ENCODE assay signal across 25 cellular contexts in genomic region chr10:100401631-100402328, GRCh38. TPM values are rescaled to one million over a fixed set of nuclear protein-coding genes. Genes with fewer than 3 reads are reported as not detected.
A peak's percentile ranks its signal among the peaks of the same experiment; 100 is the strongest.
DNase-seq lines count a peak whose midpoint lies in the region; ATAC-seq, FAIRE-seq and TF ChIP-seq lines count a peak whose summit lies in the region.
"Had no signal": no experiment of that assay in that cellular context is flagged by ENCODE, and none has a peak within 500 bp of the region (broad histone marks: within the 10 kb centered on the region; RNA-seq: fewer than 3 reads in every experiment).

No MANE protein-coding gene starts in this region.

- H3K4me1 Mint-ChIP-seq in osteocyte (ENCODE audit: unreplicated experiment), result no peaks in the 10 kb centered on the region
- H3K4me1 Mint-ChIP-seq: CD14-positive monocyte; CD8-positive, alpha-beta memory T cell; H9 had no signal

- intact Hi-C loops in left lung (cut with DNase I), result no loop called here

- H3K27me3 ChIP-seq in left lung, result no peaks in the 10 kb centered on the region
- H3K27me3 ChIP-seq: BE2C; BLaER1 treated with 17β-estradiol and CSF1 and Interleukin-3, amounts not matched to agents 10 nM and 100 nM had no signal

- no peaks in the 10 kb centered on the region for H3K36me3 ChIP-seq in left lung
- H3K36me3 ChIP-seq: BE2C had no signal

- DNase-seq in DMS53 (lab: John Stamatoyannopoulos, UW) (peak; percentile 24), GM12891 (ENCODE audit: insufficient read length, low spot score) (no peak), left lung (no peak), osteocyte (ENCODE audit: extremely low spot score, unreplicated experiment) (peak; percentile 1), NCI-H526 treated with DMSO at 0.1 percent for 48 hours (lab: John Stamatoyannopoulos, UW) (no peak), NOMO-1 treated with DMSO at 0.1 percent for 48 hours (lab: John Stamatoyannopoulos, UW; ENCODE audit: unreplicated experiment) (no peak)
- DNase-seq: 8988T; ACHN; AML-193; BE2C; CD4-positive, alpha-beta T cell; CD8-positive, alpha-beta memory T cell; DMS 273 treated with DMSO at 0.1 percent for 48 hours; DND-41; GM23248; H9 had no signal

- ATAC-seq in left lung (peak; percentile 82), GM18519 (IDR thresholded peaks at IDR 0.05; ENCODE audit: low FRiP score, unreplicated experiment) (no peak)
- ATAC-seq: A549, HCT116 had no signal

- no peaks in the 10 kb centered on the region for H3K27me3 Mint-ChIP-seq in osteocyte (ENCODE audit: unreplicated experiment)
- H3K27me3 Mint-ChIP-seq: CD4-positive, alpha-beta T cell had no signal

- no peaks in the 10 kb centered on the region for H3K4me1 ChIP-seq in left lung
- H3K4me1 ChIP-seq: A549; BE2C; BLaER1 treated with 17β-estradiol and CSF1 and Interleukin-3, amounts not matched to agents 10 nM and 100 nM had no signal

- H3K27ac Mint-ChIP-seq in osteocyte (ENCODE audit: unreplicated experiment), result no peak overlapping the region
- H3K27ac Mint-ChIP-seq: CD14-positive monocyte; CD4-positive, alpha-beta T cell; H9 had no signal

- TF ChIP-seq CTCF in left lung (IDR thresholded peaks at IDR 0.05) (no peak), osteocyte (IDR thresholded peaks at IDR 0.05) (no peak)

- no peak overlapping the region for H3K4me3 Mint-ChIP-seq in osteocyte (ENCODE audit: unreplicated experiment)
- H3K4me3 Mint-ChIP-seq: CD14-positive monocyte; CD4-positive, alpha-beta T cell; CD8-positive, alpha-beta memory T cell; H9 had no signal

- H3K9me3 ChIP-seq in left lung, result no peaks in the 10 kb centered on the region
- H3K9me3 ChIP-seq: A549, BE2C had no signal

- TF ChIP-seq POLR2A in GM12891 (IDR thresholded peaks at IDR 0.05; ENCODE audit: low read depth, low read length), result no peak

- H3K36me3 Mint-ChIP-seq in osteocyte (ENCODE audit: unreplicated experiment), result no peaks in the 10 kb centered on the region
- H3K36me3 Mint-ChIP-seq: CD14-positive monocyte; CD8-positive, alpha-beta memory T cell had no signal

- no peaks in the 10 kb centered on the region for H3K9me3 Mint-ChIP-seq in osteocyte (ENCODE audit: unreplicated experiment)
- H3K9me3 Mint-ChIP-seq: CD4-positive, alpha-beta T cell; CD8-positive, alpha-beta memory T cell had no signal

- H3K4me3 ChIP-seq in left lung, result no peak overlapping the region
- H3K4me3 ChIP-seq: A549; BLaER1 treated with 17β-estradiol and CSF1 and Interleukin-3, amounts not matched to agents 10 nM and 100 nM; GM23248 had no signal

- FAIRE-seq in GM12891 (lab: Jason Lieb, UNC), result peak; percentile 23
- FAIRE-seq: A549, D721Med, G401.6, GM18507, H1 had no signal

- H3K27ac ChIP-seq in left lung, result no peak overlapping the region
- H3K27ac ChIP-seq: A549; BLaER1 treated with 17β-estradiol and CSF1 and Interleukin-3, amounts not matched to agents 10 nM and 100 nM; GM23248 had no signal

TF ChIP-seq in GM12891, 5 proteins besides CTCF, POLR2A, EP300 and RAD21:
- TF ChIP-seq SPI1 (IDR thresholded peaks at IDR 0.05; ENCODE audit: low read depth, low read length), result no peak
- no peak for TF ChIP-seq POLR2AphosphoS5 (IDR thresholded peaks at IDR 0.05; ENCODE audit: low read depth, low read length)
- TF ChIP-seq TAF1 (IDR thresholded peaks at IDR 0.05; ENCODE audit: low read depth, low read length), result no peak
- TF ChIP-seq POU2F2 (IDR thresholded peaks at IDR 0.05; ENCODE audit: low read depth, low read length), result no peak
- TF ChIP-seq PAX5 (IDR thresholded peaks at IDR 0.05; ENCODE audit: insufficient read depth, low read length, severe bottlenecking), result no peak

RNA-seq across cellular contexts. Expression of gene SCD, which starts 54.7 kb away (rescaled TPM):
- polyA plus RNA-seq in GM12891 (2012; ENCODE audit: low read depth, missing spikeins), result 51.4 TPM
- total RNA-seq in left lung (100 to 1,000 TPM; 524 to 529 TPM), osteocyte (77.9 and 81.4 TPM in 2 replicates)

Comparison
In these comparisons a context has a peak if more than half of its experiments do, and no peak if none do; other contexts are left out.
1. DNase-seq: peak in DMS53 (single experiment) and osteocyte (single experiment); none in GM12891 (single experiment), left lung (0 of 2), NCI-H526 treated with DMSO at 0.1 percent for 48 hours (single experiment) and NOMO-1 treated with DMSO at 0.1 percent for 48 hours (single experiment).